Comparison of ENCODE assay signal across 1 cellular context in genomic region chr3:16290007-16290826, GRCh38.
TF ChIP-seq lines count a peak whose summit lies in the region.

No MANE protein-coding gene starts in this region.

TF ChIP-seq in HepG2, 621 proteins besides CTCF, POLR2A, EP300 and RAD21 (continued from another document):
- TF ChIP-seq STAG1 (CRISPR knock-in tag; IDR thresholded peaks at IDR 0.05) (peak; percentile 88), SMC3 (IDR thresholded peaks at IDR 0.05; ENCODE audit: low read length) (peak; percentile 87), TAF1 (CRISPR knock-in tag; IDR thresholded peaks at IDR 0.05) (no peak), ZNF615 (CRISPR knock-in tag; IDR thresholded peaks at IDR 0.05; ENCODE audit: borderline replicate concordance) (no peak), ZNF749 (CRISPR knock-in tag; IDR thresholded peaks at IDR 0.05; ENCODE audit: borderline replicate concordance) (no peak)
